In genomic region chr14:76024211-76024907, GRCh38 we compare ENCODE assay signal across 25 cellular contexts.
"Had no signal": no experiment of that assay in that cellular context is flagged by ENCODE, and none has a peak within 500 bp of the region (broad histone marks: within the 10 kb centered on the region; RNA-seq: fewer than 3 reads in every experiment).

No MANE protein-coding gene starts in this region.

- H3K27me3 Mint-ChIP-seq: activated CD4-positive, alpha-beta T cell treated with anti-CD3 and anti-CD28 coated beads, Interleukin-2, amount 10 ng/mL, durations not matched to agents 7 days and 5 days; activated naive CD8-positive, alpha-beta T cell; activated T-cell treated with anti-CD3 and anti-CD28 coated beads, Interleukin-2, amount 50 U/mL, for 24 hours; progenitor cell of endocrine pancreas; type B pancreatic cell had no signal

- DNase-seq: activated CD4-positive, alpha-beta T cell treated with anti-CD3 and anti-CD28 coated beads, Interleukin-2, amount 10 ng/mL, durations not matched to agents 7 days and 5 days; activated CD4-positive, CD25-positive, alpha-beta regulatory T cell treated with anti-CD3 and anti-CD28 coated beads, Interleukin-2, amount 50 U/mL, for 72 hours; activated naive CD4-positive, alpha-beta T cell; activated T-cell treated with anti-CD3 and anti-CD28 coated beads, Interleukin-2, amount 50 U/mL, for 24 hours; adrenal gland; colonic mucosa; dorsolateral prefrontal cortex; kidney; left lung; mammary epithelial cell; natural killer cell; retina; spleen; stimulated activated CD4-positive, alpha-beta T cell treated with anti-CD3 and anti-CD28 coated beads, Interleukin-4, amount 100 ng/mL, for 24 hours; stimulated activated naive CD4-positive, alpha-beta T cell treated with Interleukin-2 at 50 U/mL for 16 hours; T-helper 1 cell; WERI-Rb-1 had no signal

- H3K4me1 ChIP-seq: adrenal gland, ascending aorta, colonic mucosa, left lung, spleen had no signal

- ATAC-seq: left lung, natural killer cell had no signal

- H3K9me3 ChIP-seq: colonic mucosa, thoracic aorta had no signal

- FAIRE-seq: kidney, TTC549 had no signal

- H3K4me3 Mint-ChIP-seq: activated CD4-positive, alpha-beta T cell treated with anti-CD3 and anti-CD28 coated beads, Interleukin-2, amount 10 ng/mL, durations not matched to agents 7 days and 5 days; activated naive CD8-positive, alpha-beta T cell; activated T-cell treated with anti-CD3 and anti-CD28 coated beads, Interleukin-2, amount 50 U/mL, for 24 hours; mesothelial cell of epicardium; natural killer cell; type B pancreatic cell had no signal

- H3K4me1 Mint-ChIP-seq: activated CD4-positive, alpha-beta T cell treated with anti-CD3 and anti-CD28 coated beads, Interleukin-2, amount 10 ng/mL, durations not matched to agents 7 days and 5 days; natural killer cell had no signal

- H3K27ac Mint-ChIP-seq: activated CD4-positive, alpha-beta T cell treated with anti-CD3 and anti-CD28 coated beads, Interleukin-2, amount 10 ng/mL, durations not matched to agents 7 days and 5 days; activated naive CD8-positive, alpha-beta T cell; activated T-cell treated with anti-CD3 and anti-CD28 coated beads, Interleukin-2, amount 50 U/mL, for 24 hours; activated T-helper 2 cell treated with anti-CD3 and anti-CD28 coated beads, Interferon-gamma antibody, Interleukin-2, Interleukin-4, amounts not matched to agents 10 μg/mL and 5 μg/mL and 100 μg/mL, durations not matched to agents 14 hours and 24 hours and 36 hours; natural killer cell; progenitor cell of endocrine pancreas had no signal

- H3K36me3 ChIP-seq: colonic mucosa had no signal

- H3K27ac ChIP-seq: adrenal gland, ascending aorta, colonic mucosa, dorsolateral prefrontal cortex, left lung, spleen, thoracic aorta, WERI-Rb-1 had no signal

- H3K4me3 ChIP-seq: adrenal gland, ascending aorta, colonic mucosa, dorsolateral prefrontal cortex, left lung, spleen, thoracic aorta had no signal

- H3K27me3 ChIP-seq: adrenal gland, ascending aorta, colonic mucosa, dorsolateral prefrontal cortex, left lung, spleen had no signal
